14 cellular contexts compared by ENCODE assay signal in the genomic region with DNA sequence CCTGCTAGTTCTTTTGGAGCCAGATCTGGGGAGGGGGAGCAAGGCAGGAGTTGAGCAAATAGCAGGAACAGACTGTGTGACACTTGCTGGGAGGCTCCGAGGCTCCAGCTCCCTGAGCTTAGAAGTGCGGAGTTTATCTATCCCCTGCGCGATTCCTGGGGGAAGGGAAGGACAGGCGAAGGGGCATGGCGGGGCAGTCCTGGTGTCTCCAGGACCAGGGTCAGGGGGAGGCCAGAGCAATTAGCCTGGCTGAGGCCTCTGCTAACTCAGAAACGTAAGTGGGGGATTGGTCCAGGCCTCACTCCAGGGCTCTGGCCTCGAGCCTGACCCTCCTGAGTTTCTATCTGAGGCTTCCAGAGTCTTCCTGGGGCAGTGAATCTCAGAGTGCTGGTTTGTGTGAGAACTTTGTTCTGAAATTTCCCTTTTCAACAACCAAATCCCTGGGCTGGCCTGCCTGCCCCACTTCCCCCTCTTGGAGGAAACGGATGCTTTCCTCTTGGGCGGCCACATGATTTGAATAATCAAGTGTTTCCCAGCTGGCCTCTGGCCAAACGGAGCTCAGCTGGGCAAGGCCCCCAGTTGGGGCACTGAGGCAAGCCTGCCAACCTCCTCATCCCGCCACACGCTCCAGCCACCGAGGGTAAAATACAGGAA. TPM values are rescaled to one million over a fixed set of nuclear protein-coding genes. Genes with fewer than 3 reads are reported as not detected.
DNase-seq lines count a peak whose midpoint lies in the region; ATAC-seq and TF ChIP-seq lines count a peak whose summit lies in the region.
"Had no signal": no experiment of that assay in that cellular context is flagged by ENCODE, and none has a peak within 500 bp of the region (broad histone marks: within the 10 kb centered on the region; RNA-seq: fewer than 3 reads in every experiment).

No MANE protein-coding gene starts in this region.

- no peak for TF ChIP-seq CTCF in right atrium auricular region (IDR thresholded peaks at IDR 0.05)
- TF ChIP-seq CTCF in brain (conservative IDR thresholded peaks at IDR 0.05): no peak
- TF ChIP-seq CTCF in upper lobe of right lung (IDR thresholded peaks at IDR 0.05): no peak

- intact Hi-C loops in left ventricle myocardium superior (cut with micrococcal nuclease): no loop called here
- intact Hi-C loops in upper lobe of right lung (cut with DNase I): no loop called here

- H3K27ac ChIP-seq in right atrium auricular region: no peak overlapping the region
- peak overlapping the region; percentile 65 for H3K27ac ChIP-seq in upper lobe of right lung
- H3K27ac ChIP-seq: ascending aorta, VCaP had no signal

- DNase-seq in left ventricle myocardium superior (peak; percentile 45), right atrium auricular region (ENCODE audit: low spot score) (no peak), medulla oblongata (ENCODE audit: extremely low spot score) (peak; percentile 75), upper lobe of right lung (peak; percentile 78), H4 (ENCODE audit: low spot score) (no peak)
- DNase-seq in activated effector memory CD4-positive, alpha-beta T cell treated with anti-CD3 and anti-CD28 coated beads, Interleukin-2, amount 50 U/mL, for 16 hours: no peak
- DNase-seq: effector memory CD8-positive, alpha-beta T cell; NCI-H1048; NCI-H524 had no signal

- ATAC-seq in left ventricle myocardium superior (no peak), upper lobe of right lung (peak; percentile 66), GM18517 (IDR thresholded peaks at IDR 0.05; ENCODE audit: unreplicated experiment) (no peak)
- ATAC-seq: effector memory CD8-positive, alpha-beta T cell had no signal

- H3K4me1 ChIP-seq in right atrium auricular region (no peaks in the 10 kb centered on the region), upper lobe of right lung (peaks cover 11% of the 10 kb centered on the region)
- H3K4me1 ChIP-seq: ascending aorta had no signal

- H3K27me3 Mint-ChIP-seq in brain: peaks cover 5% of the 10 kb centered on the region

- peak overlapping the region; percentile 73 to 90 (median 86) for H3K27ac Mint-ChIP-seq in brain
- H3K27ac Mint-ChIP-seq: effector memory CD8-positive, alpha-beta T cell; progenitor cell of endocrine pancreas had no signal

- H3K36me3 ChIP-seq in right atrium auricular region (no peaks in the 10 kb centered on the region), upper lobe of right lung (no peaks in the 10 kb centered on the region)
- H3K36me3 ChIP-seq: ascending aorta had no signal

- H3K4me3 Mint-ChIP-seq in brain: peak overlapping the region in 1 of 5 experiments; percentile 6
- H3K4me3 Mint-ChIP-seq: effector memory CD8-positive, alpha-beta T cell had no signal

- no peaks in the 10 kb centered on the region for H3K9me3 Mint-ChIP-seq in brain
- H3K9me3 Mint-ChIP-seq: effector memory CD8-positive, alpha-beta T cell had no signal

- H3K4me3 ChIP-seq in right atrium auricular region (no peak overlapping the region), upper lobe of right lung (no peak overlapping the region)
- H3K4me3 ChIP-seq: ascending aorta had no signal

- H3K36me3 Mint-ChIP-seq in brain: no peaks in the 10 kb centered on the region

- H3K27me3 ChIP-seq in right atrium auricular region: no peaks in the 10 kb centered on the region
- H3K27me3 ChIP-seq in upper lobe of right lung: no peaks in the 10 kb centered on the region
- H3K27me3 ChIP-seq: ascending aorta had no signal

- H3K4me1 Mint-ChIP-seq in brain: peaks cover 33% of the 10 kb centered on the region

- H3K9me3 ChIP-seq in right atrium auricular region (no peaks in the 10 kb centered on the region), upper lobe of right lung (no peaks in the 10 kb centered on the region)
- H3K9me3 ChIP-seq: ascending aorta had no signal

RNA-seq across cellular contexts. Expression of a gene that starts 15.6 kb away (rescaled TPM):
- total RNA-seq in left ventricle myocardium superior (13.1 TPM), right atrium auricular region (10 to 100 TPM; 16.2 to 50.3 TPM), upper lobe of right lung (164 TPM)
- 13.8 TPM for polyA plus RNA-seq in brain (ENCODE audit: insufficient read depth, low read depth, low replicate concordance)
- total RNA-seq in H4 (2014; rRNA removed; shearing (Covaris generic)): 0.14 TPM in 1 of 2 replicates, not detected in the other

Comparison
In these comparisons a context has a peak if more than half of its experiments do, and no peak if none do; other contexts are left out.
1. DNase-seq: peak in left ventricle myocardium superior (single experiment), medulla oblongata (single experiment) and upper lobe of right lung (single experiment); none in right atrium auricular region (single experiment), activated effector memory CD4-positive, alpha-beta T cell treated with anti-CD3 and anti-CD28 coated beads, Interleukin-2, amount 50 U/mL, for 16 hours (single experiment) and H4 (single experiment).
2. RNA of a gene that starts 15.6 kb away (total RNA-seq): 164 TPM in upper lobe of right lung (single experiment), 16.2 to 50.3 TPM in right atrium auricular region and 13.1 TPM in left ventricle myocardium superior (single experiment); 0.14 TPM in H4; every median in the first group is over 10 times any median in the second.